8 cellular contexts compared by ENCODE assay signal in genomic region chr12:101414533-101415119, GRCh38. TPM values are rescaled to one million over a fixed set of nuclear protein-coding genes. Genes with fewer than 3 reads are reported as not detected.
DNase-seq lines count a peak whose midpoint lies in the region; ATAC-seq and TF ChIP-seq lines count a peak whose summit lies in the region.

No MANE protein-coding gene starts in this region.

- H3K4me1 ChIP-seq in adipocyte (ENCODE audit: control insufficient read depth, insufficient read depth, low read length) = no peaks in the 10 kb centered on the region

- CTCF ChIA-PET in activated CD4-positive, alpha-beta T cell treated with anti-CD3 and anti-CD28 coated beads for 36 hours (lab: Charles Lee) = interaction anchor here (0.6 to 1.2 kb wide), 10 partner anchors 11 to 425 kb away, joined by 3 to 16 read pairs (median 3); no protein-coding TSS in a partner anchor
- CTCF ChIA-PET in HEK293T (lab: Yijun Ruan, JAX) = interaction anchor here (0.8 kb wide), 1 partner anchor 10 kb away, joined by 3 read pairs; no protein-coding TSS in a partner anchor

- no peaks in the 10 kb centered on the region for H3K27me3 ChIP-seq in adipocyte (replicated peaks; ENCODE audit: control insufficient read depth, insufficient read depth, low read length)

- no peak for ATAC-seq in activated CD4-positive, alpha-beta T cell treated with anti-CD3 and anti-CD28 coated beads for 36 hours
- no peak for ATAC-seq in HG02588 (IDR thresholded peaks at IDR 0.05; ENCODE audit: unreplicated experiment)

- peak; percentile 16 for DNase-seq in activated CD4-positive, alpha-beta T cell treated with anti-CD3 and anti-CD28 coated beads for 36 hours
- no peak for DNase-seq in activated CD4-positive, alpha-beta T cell treated with anti-CD3 and anti-CD28 coated beads for 1 hour
- DNase-seq in HEK293T (ENCODE audit: extremely low spot score) (peak; percentile 45), NCI-H2227 (lab: John Stamatoyannopoulos, UW; ENCODE audit: unreplicated experiment) (peak; percentile 72), adipocyte (ENCODE audit: low read depth) (peak; percentile 89), hippocampal formation (lab: John Stamatoyannopoulos, UW) (peak; percentile 1 to 49), stromal cell of bone marrow (ENCODE audit: low read depth) (peak; percentile 33)

- H3K9me3 Mint-ChIP-seq in activated CD4-positive, alpha-beta T cell treated with anti-CD3 and anti-CD28 coated beads for 36 hours (ENCODE audit: low read depth) = no peaks in the 10 kb centered on the region

- no peaks in the 10 kb centered on the region for H3K9me3 ChIP-seq in adipocyte (ENCODE audit: control insufficient read depth, low read length)

- no peaks in the 10 kb centered on the region for H3K4me1 Mint-ChIP-seq in activated CD4-positive, alpha-beta T cell treated with anti-CD3 and anti-CD28 coated beads for 36 hours

- H3K4me3 Mint-ChIP-seq in activated CD4-positive, alpha-beta T cell treated with anti-CD3 and anti-CD28 coated beads for 36 hours = no peak overlapping the region

- H3K4me3 ChIP-seq in adipocyte (ENCODE audit: low read length) = no peak overlapping the region

- H3K27ac Mint-ChIP-seq in activated CD4-positive, alpha-beta T cell treated with anti-CD3 and anti-CD28 coated beads for 36 hours = no peak overlapping the region

- intact Hi-C loops in activated CD4-positive, alpha-beta T cell treated with anti-CD3 and anti-CD28 coated beads for 36 hours (cut with DNase I, micrococcal nuclease) = loop anchor here (1.0 to 2.0 kb wide), 3 partner anchors 344 to 425 kb away; no protein-coding TSS in a partner anchor

- no peaks in the 10 kb centered on the region for H3K36me3 Mint-ChIP-seq in activated CD4-positive, alpha-beta T cell treated with anti-CD3 and anti-CD28 coated beads for 36 hours (ENCODE audit: low read depth)

- H3K36me3 ChIP-seq in adipocyte (ENCODE audit: control insufficient read depth, insufficient read depth, low read length, severe bottlenecking) = no peaks in the 10 kb centered on the region

- H3K9ac ChIP-seq in adipocyte (ENCODE audit: low read length) = no peak overlapping the region

- POLR2A ChIA-PET in activated CD4-positive, alpha-beta T cell treated with anti-CD3 and anti-CD28 coated beads for 36 hours (lab: Charles Lee) = no interaction called here
- POLR2A ChIA-PET in HEK293T (lab: Yijun Ruan, JAX) = no interaction called here

- no peaks in the 10 kb centered on the region for H3K27me3 Mint-ChIP-seq in activated CD4-positive, alpha-beta T cell treated with anti-CD3 and anti-CD28 coated beads for 36 hours

TF ChIP-seq in HEK293T, 16 proteins besides CTCF, POLR2A, EP300 and RAD21:
- TF ChIP-seq ARNT (IDR thresholded peaks at IDR 0.05) = no peak

RNA-seq across cellular contexts. Expression of gene ARL1, which starts 7.1 kb away (rescaled TPM):
- total RNA-seq in activated CD4-positive, alpha-beta T cell treated with anti-CD3 and anti-CD28 coated beads for 36 hours = 10 to 100 TPM; 67.2 to 85.6 TPM
